26 cellular contexts compared by ENCODE assay signal in genomic region chr2:212923393-212923792, GRCh38.
A peak's percentile ranks its signal among the peaks of the same experiment; 100 is the strongest.
DNase-seq lines count a peak whose midpoint lies in the region; ATAC-seq and TF ChIP-seq lines count a peak whose summit lies in the region.
"Had no signal": no experiment of that assay in that cellular context is flagged by ENCODE, and none has a peak within 500 bp of the region (broad histone marks: within the 10 kb centered on the region; RNA-seq: fewer than 3 reads in every experiment).

No MANE protein-coding gene starts in this region.

- H3K4me1 ChIP-seq in ACC112 (ENCODE audit: control insufficient read depth, insufficient read depth, low read length, unreplicated experiment) (peaks cover 34% of the 10 kb centered on the region), adipocyte (ENCODE audit: control insufficient read depth, insufficient read depth, low read length) (peaks cover 43% of the 10 kb centered on the region)

- peaks cover 4% of the 10 kb centered on the region for H3K9me3 ChIP-seq in adipocyte (ENCODE audit: control insufficient read depth, low read length)

- ATAC-seq in GM21529 (IDR thresholded peaks at IDR 0.05; ENCODE audit: unreplicated experiment) = no peak
- ATAC-seq: GM23338 had no signal

- peaks cover 4% of the 10 kb centered on the region for H3K36me3 Mint-ChIP-seq in HFFc6 (ENCODE audit: low read depth)
- H3K36me3 Mint-ChIP-seq: IgD-negative memory B cell had no signal

- peaks cover 2% of the 10 kb centered on the region; the same call in 1 of the 2 replicates for H3K27me3 Mint-ChIP-seq in HFFc6 (ENCODE audit: insufficient read depth)

- H3K4me3 ChIP-seq in ACC112 (ENCODE audit: low read depth, low read length) = peak overlapping the region; percentile 29; the same call in 1 of the 2 replicates
- H3K4me3 ChIP-seq in adipocyte (ENCODE audit: low read length) = peak overlapping the region; percentile 12
- H3K4me3 ChIP-seq in epithelial cell of esophagus (ENCODE audit: low read length) = no peak overlapping the region
- H3K4me3 ChIP-seq: GM23338 had no signal

- H3K27me3 ChIP-seq in ACC112 (ENCODE audit: insufficient read depth, low read length) (no peaks in the 10 kb centered on the region), adipocyte (replicated peaks; ENCODE audit: control insufficient read depth, insufficient read depth, low read length) (no peaks in the 10 kb centered on the region)

- CTCF ChIA-PET in HEK293T (lab: Yijun Ruan, JAX) = no interaction called here

- H2AFZ ChIP-seq in ACC112 (ENCODE audit: low read length, unreplicated experiment) = no peak overlapping the region
- H2AFZ ChIP-seq: GM23338 had no signal

- H3K36me3 ChIP-seq in ACC112 (ENCODE audit: insufficient read depth, low read length) (peaks cover 4% of the 10 kb centered on the region; the same call in 1 of the 2 replicates), adipocyte (ENCODE audit: control insufficient read depth, insufficient read depth, low read length, severe bottlenecking) (no peaks in the 10 kb centered on the region)

- DNase-seq in adipocyte (ENCODE audit: low read depth) (no peak), epithelial cell of esophagus (ENCODE audit: low read depth) (peak; percentile 68), iris pigment epithelial cell (ENCODE audit: low read depth) (peak; percentile 34), SW480 (ENCODE audit: low spot score) (no peak), HFFc6 (no peak), HEK293T (ENCODE audit: extremely low spot score) (no peak)
- DNase-seq: ACHN, Calu3, DND-41, H9, Karpas-422, NCI-H1092 treated with DMSO at 0.1 percent for 48 hours, NCI-H1436, NCI-H187, NCI-H2081 treated with DMSO at 0.1 percent for 48 hours, NCI-H2171, NCI-H226, NCI-H510A treated with DMSO at 0.1 percent for 48 hours, NCI-H774, SHP77 treated with DMSO at 0.1 percent for 48 hours had no signal

- H3K79me2 ChIP-seq in ACC112 (ENCODE audit: control insufficient read depth, insufficient read depth, low read length, unreplicated experiment) = no peaks in the 10 kb centered on the region

- no peak overlapping the region for H3K27ac Mint-ChIP-seq in HFFc6
- H3K27ac Mint-ChIP-seq: GM23338, IgD-negative memory B cell had no signal

- peak overlapping the region; percentile 90 for H3K27ac ChIP-seq in ACC112 (ENCODE audit: low read depth, low read length)
- H3K27ac ChIP-seq: 22Rv1, RWPE1 had no signal

- POLR2A ChIA-PET in HEK293T (lab: Yijun Ruan, JAX) = no interaction called here

- peaks cover 17% of the 10 kb centered on the region for H3K4me1 Mint-ChIP-seq in HFFc6 (ENCODE audit: low read depth)
- H3K4me1 Mint-ChIP-seq: IgD-negative memory B cell had no signal

- TF ChIP-seq CTCF in epithelial cell of esophagus (IDR thresholded peaks at IDR 0.05; ENCODE audit: insufficient read depth, low read depth, low read length, missing control alignments) (no peak), HFFc6 (IDR thresholded peaks at IDR 0.05) (no peak)

- H3K9ac ChIP-seq in adipocyte (ENCODE audit: low read length) = peak overlapping the region; percentile 31

- peaks cover 3% of the 10 kb centered on the region; the same call in 1 of the 2 replicates for H3K9me3 Mint-ChIP-seq in HFFc6
- H3K9me3 Mint-ChIP-seq: GM23338 had no signal

- no peak overlapping the region for H3K4me3 Mint-ChIP-seq in HFFc6
- H3K4me3 Mint-ChIP-seq: GM23338, H9, IgD-negative memory B cell had no signal

TF ChIP-seq in HEK293T, 16 proteins besides CTCF, POLR2A, EP300 and RAD21:
- TF ChIP-seq SUZ12 (IDR thresholded peaks at IDR 0.05) = no peak
- no peak for TF ChIP-seq ELF4 (IDR thresholded peaks at IDR 0.05)
- TF ChIP-seq CTBP1 (IDR thresholded peaks at IDR 0.05; ENCODE audit: borderline replicate concordance) = no peak
- no peak for TF ChIP-seq FOXM1 (IDR thresholded peaks at IDR 0.05; ENCODE audit: borderline replicate concordance)
- TF ChIP-seq BHLHE40 (IDR thresholded peaks at IDR 0.05; ENCODE audit: borderline replicate concordance) = no peak
- TF ChIP-seq ARNT (IDR thresholded peaks at IDR 0.05) = no peak
- TF ChIP-seq NFRKB (IDR thresholded peaks at IDR 0.05) = no peak
- no peak for TF ChIP-seq TARDBP (IDR thresholded peaks at IDR 0.05)
- TF ChIP-seq PKNOX1 (IDR thresholded peaks at IDR 0.05) = no peak
- no peak for TF ChIP-seq ZNF384 (IDR thresholded peaks at IDR 0.05)
- TF ChIP-seq HDGF (IDR thresholded peaks at IDR 0.05; ENCODE audit: borderline replicate concordance) = no peak
- TF ChIP-seq L3MBTL2 (conservative IDR thresholded peaks at IDR 0.05) = no peak
- TF ChIP-seq SP1 (IDR thresholded peaks at IDR 0.05) = no peak
- no peak for TF ChIP-seq FOXA1 (IDR thresholded peaks at IDR 0.05)
- TF ChIP-seq LEF1 (IDR thresholded peaks at IDR 0.05; ENCODE audit: borderline replicate concordance) = no peak
- no peak for TF ChIP-seq FOXK2 (IDR thresholded peaks at IDR 0.05)

Comparison
In these comparisons a context has a peak if more than half of its experiments do, and no peak if none do; other contexts are left out.
1. DNase-seq: peak in epithelial cell of esophagus (single experiment) and iris pigment epithelial cell (single experiment); none in adipocyte (single experiment), SW480 (single experiment), HFFc6 (single experiment) and HEK293T (single experiment).